8 cellular contexts compared by ENCODE assay signal in the genomic region with DNA sequence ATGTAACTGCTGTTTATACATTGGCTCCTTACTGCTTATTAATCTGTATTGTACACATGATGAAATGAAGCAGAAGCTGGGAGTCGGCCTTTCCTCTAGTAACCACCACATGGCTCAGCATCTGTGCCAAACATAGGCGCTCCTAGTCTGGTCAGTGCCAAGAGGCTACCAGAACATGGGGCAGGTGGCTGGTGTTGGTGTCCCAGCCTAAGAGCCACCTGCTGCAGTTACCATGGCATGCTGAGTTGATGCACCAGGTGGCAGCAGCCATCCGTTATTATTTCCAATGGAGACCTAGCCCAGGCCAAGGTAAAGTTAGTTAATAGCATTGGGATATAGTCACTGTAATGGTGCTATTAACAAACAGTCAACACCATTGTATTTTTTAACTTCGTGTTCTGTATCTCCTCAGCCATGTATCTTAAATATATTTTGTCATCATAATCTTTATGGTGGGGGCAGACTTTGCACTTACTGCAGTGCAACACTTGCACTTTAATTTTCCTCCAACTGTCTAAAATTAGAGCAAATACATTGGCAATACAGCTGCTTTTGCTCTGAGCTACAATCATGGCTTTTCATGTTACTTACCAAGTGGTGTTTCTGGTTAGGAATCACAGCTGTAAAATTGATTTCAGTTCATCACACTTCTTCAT. TPM values are rescaled to one million over a fixed set of nuclear protein-coding genes. Genes with fewer than 3 reads are reported as not detected.
DNase-seq lines count a peak whose midpoint lies in the region; ATAC-seq and TF ChIP-seq lines count a peak whose summit lies in the region.

No MANE protein-coding gene starts in this region.

- no peak overlapping the region for H3K27ac ChIP-seq in CD4-positive, alpha-beta memory T cell (ENCODE audit: low read depth, low read length)
- H3K27ac ChIP-seq in foreskin keratinocyte, result no peak overlapping the region

- TF ChIP-seq CTCF in foreskin keratinocyte (conservative IDR thresholded peaks at IDR 0.05), result peak; percentile 71
- peak; percentile 66 for TF ChIP-seq CTCF in progenitor cell of endocrine pancreas (IDR thresholded peaks at IDR 0.05; ENCODE audit: unreplicated experiment)

- no peaks in the 10 kb centered on the region for H3K9me3 ChIP-seq in CD4-positive, alpha-beta memory T cell (ENCODE audit: control insufficient read depth in 1 of 2, low read length in 2 of 2)

- peak overlapping the region in 2 of 7 donors; percentile 63 to 79 for H3K27ac Mint-ChIP-seq in CD4-positive, alpha-beta memory T cell
- H3K27ac Mint-ChIP-seq in activated CD4-positive, alpha-beta T cell treated with anti-CD3 and anti-CD28 coated beads, Interleukin-2, amount 10 ng/mL, durations not matched to agents 7 days and 5 days, result no peak overlapping the region
- H3K27ac Mint-ChIP-seq in progenitor cell of endocrine pancreas, result no peak overlapping the region

- no peaks in the 10 kb centered on the region for H3K27me3 Mint-ChIP-seq in CD4-positive, alpha-beta memory T cell
- H3K27me3 Mint-ChIP-seq in activated CD4-positive, alpha-beta T cell treated with anti-CD3 and anti-CD28 coated beads, Interleukin-2, amount 10 ng/mL, durations not matched to agents 7 days and 5 days, result no peaks in the 10 kb centered on the region
- H3K27me3 Mint-ChIP-seq in progenitor cell of endocrine pancreas, result no peaks in the 10 kb centered on the region

- POLR2A ChIA-PET in CD4-positive, alpha-beta memory T cell (lab: Charles Lee; ENCODE audit: partially characterized antibody), result no interaction called here
- POLR2A ChIA-PET in activated CD4-positive, alpha-beta T cell treated with anti-CD3 and anti-CD28 coated beads, Interleukin-2, amount 10 ng/mL, durations not matched to agents 7 days and 5 days (lab: Charles Lee), result no interaction called here

- peaks cover 47 to 92% of the 10 kb centered on the region in 2 donors for H3K36me3 Mint-ChIP-seq in CD4-positive, alpha-beta memory T cell
- peaks cover 42% of the 10 kb centered on the region for H3K36me3 Mint-ChIP-seq in activated CD4-positive, alpha-beta T cell treated with anti-CD3 and anti-CD28 coated beads, Interleukin-2, amount 10 ng/mL, durations not matched to agents 7 days and 5 days (ENCODE audit: low read depth)
- H3K36me3 Mint-ChIP-seq in progenitor cell of endocrine pancreas (ENCODE audit: insufficient read depth), result peaks cover 21% of the 10 kb centered on the region

- no peaks in the 10 kb centered on the region for H3K4me1 ChIP-seq in CD4-positive, alpha-beta memory T cell (ENCODE audit: insufficient read depth, low read length)
- no peaks in the 10 kb centered on the region for H3K4me1 ChIP-seq in foreskin keratinocyte

- ATAC-seq in GM21423 (IDR thresholded peaks at IDR 0.05; ENCODE audit: unreplicated experiment) (peak; percentile 67), foreskin keratinocyte (peak; percentile 92)

- intact Hi-C loops in CD4-positive, alpha-beta memory T cell (cut with micrococcal nuclease), result loop anchor here (5.0 kb wide), 1 partner anchor 675 kb away; no protein-coding TSS in a partner anchor

- peak in 4 of 5 donors; percentile 19 to 26 (median 22) for DNase-seq in CD4-positive, alpha-beta memory T cell
- peak; percentile 82 for DNase-seq in NCI-H2081 treated with DMSO at 0.1 percent for 48 hours (lab: John Stamatoyannopoulos, UW)
- DNase-seq in activated CD4-positive, alpha-beta T cell treated with anti-CD3 and anti-CD28 coated beads, Interleukin-2, amount 10 ng/mL, durations not matched to agents 7 days and 5 days, result peak; percentile 38
- peak; percentile 6 to 15 for DNase-seq in foreskin keratinocyte
- peak; percentile 21 for DNase-seq in progenitor cell of endocrine pancreas (ENCODE audit: low spot score, unreplicated experiment)
- DNase-seq in SKM-1 (lab: John Stamatoyannopoulos, UW; ENCODE audit: unreplicated experiment), result no peak
- DNase-seq in GDM1 (lab: John Stamatoyannopoulos, UW), result no peak

- H3K36me3 ChIP-seq in CD4-positive, alpha-beta memory T cell (ENCODE audit: insufficient read depth, low read length), result peaks cover 62% of the 10 kb centered on the region

- H3K9me3 Mint-ChIP-seq in CD4-positive, alpha-beta memory T cell, result no peaks in the 10 kb centered on the region
- H3K9me3 Mint-ChIP-seq in activated CD4-positive, alpha-beta T cell treated with anti-CD3 and anti-CD28 coated beads, Interleukin-2, amount 10 ng/mL, durations not matched to agents 7 days and 5 days, result no peaks in the 10 kb centered on the region
- no peaks in the 10 kb centered on the region for H3K9me3 Mint-ChIP-seq in progenitor cell of endocrine pancreas (ENCODE audit: low read depth)

- H3K4me3 ChIP-seq in CD4-positive, alpha-beta memory T cell (ENCODE audit: low read length in 2 of 2), result no peak overlapping the region

- peaks cover 0 to 3% (median 1%) of the 10 kb centered on the region in 4 donors for H3K4me1 Mint-ChIP-seq in CD4-positive, alpha-beta memory T cell
- H3K4me1 Mint-ChIP-seq in activated CD4-positive, alpha-beta T cell treated with anti-CD3 and anti-CD28 coated beads, Interleukin-2, amount 10 ng/mL, durations not matched to agents 7 days and 5 days, result no peaks in the 10 kb centered on the region
- H3K4me1 Mint-ChIP-seq in progenitor cell of endocrine pancreas (ENCODE audit: low read depth), result peaks cover 11% of the 10 kb centered on the region

- H3K27me3 ChIP-seq in CD4-positive, alpha-beta memory T cell (ENCODE audit: insufficient read depth, low read length), result no peaks in the 10 kb centered on the region
- H3K27me3 ChIP-seq in foreskin keratinocyte, result no peaks in the 10 kb centered on the region

- CTCF ChIA-PET in CD4-positive, alpha-beta memory T cell (lab: Charles Lee; ENCODE audit: partially characterized antibody), result interaction anchor here (1.7 kb wide), 1 partner anchor 10 kb away, joined by 4 read pairs; no protein-coding TSS in a partner anchor
- CTCF ChIA-PET in activated CD4-positive, alpha-beta T cell treated with anti-CD3 and anti-CD28 coated beads, Interleukin-2, amount 10 ng/mL, durations not matched to agents 7 days and 5 days (lab: Charles Lee), result interaction anchor here (1.5 kb wide), 1 partner anchor 12 kb away, joined by 3 read pairs; no protein-coding TSS in a partner anchor

- no peak overlapping the region for H3K4me3 Mint-ChIP-seq in CD4-positive, alpha-beta memory T cell
- H3K4me3 Mint-ChIP-seq in activated CD4-positive, alpha-beta T cell treated with anti-CD3 and anti-CD28 coated beads, Interleukin-2, amount 10 ng/mL, durations not matched to agents 7 days and 5 days, result no peak overlapping the region
- no peak overlapping the region for H3K4me3 Mint-ChIP-seq in progenitor cell of endocrine pancreas (ENCODE audit: low read depth)

RNA-seq across cellular contexts. Expression of gene HBP1, which starts 33.1 kb away (rescaled TPM):
- total RNA-seq in CD4-positive, alpha-beta memory T cell, result 100 to 1,000 TPM; 111 to 116 TPM
- polyA plus RNA-seq in CD4-positive, alpha-beta memory T cell, result 10 to 100 TPM; 71.6 to 98.2 TPM
- 10 to 100 TPM; 34.4 to 34.8 TPM for total RNA-seq in activated CD4-positive, alpha-beta T cell treated with anti-CD3 and anti-CD28 coated beads, Interleukin-2, amount 10 ng/mL, durations not matched to agents 7 days and 5 days
- total RNA-seq in foreskin keratinocyte (19.8 and 23.8 TPM in 2 replicates), progenitor cell of endocrine pancreas (52.5 and 53.0 TPM in 2 replicates)
- polyA plus RNA-seq in foreskin keratinocyte, result 10.1 and 10.2 TPM in 2 replicates

Comparison
In these comparisons a context has a peak if more than half of its experiments do, and no peak if none do; other contexts are left out.
1. DNase-seq: peak in CD4-positive, alpha-beta memory T cell (4 of 5), NCI-H2081 treated with DMSO at 0.1 percent for 48 hours (single experiment), activated CD4-positive, alpha-beta T cell treated with anti-CD3 and anti-CD28 coated beads, Interleukin-2, amount 10 ng/mL, durations not matched to agents 7 days and 5 days (single experiment), foreskin keratinocyte (2 of 2) and progenitor cell of endocrine pancreas (single experiment); none in SKM-1 (single experiment) and GDM1 (single experiment).